ENCODE assay signal across 18 cellular contexts in genomic region chrX:84044051-84044450, GRCh38.
DNase-seq lines count a peak whose midpoint lies in the region; ATAC-seq and TF ChIP-seq lines count a peak whose summit lies in the region.
"Had no signal": no experiment of that assay in that cellular context is flagged by ENCODE, and none has a peak within 500 bp of the region (broad histone marks: within the 10 kb centered on the region; RNA-seq: fewer than 3 reads in every experiment).

No MANE protein-coding gene starts in this region.

- H3K27me3 ChIP-seq in H9 (ENCODE audit: insufficient read depth, low read length) (no peaks in the 10 kb centered on the region), PC-3 (ENCODE audit: low read length) (no peaks in the 10 kb centered on the region), MG63 (no peaks in the 10 kb centered on the region)

- H3K79me2 ChIP-seq in H9 (ENCODE audit: insufficient read depth, low read length) (no peaks in the 10 kb centered on the region), PC-3 (ENCODE audit: low read length) (no peaks in the 10 kb centered on the region)

- ATAC-seq in PC-3 (peak; percentile 39), GM19455 (IDR thresholded peaks at IDR 0.05; ENCODE audit: unreplicated experiment) (no peak)
- no peak for ATAC-seq in activated CD8-positive, alpha-beta T cell treated with anti-CD3 and anti-CD28 coated beads for 36 hours
- ATAC-seq: A549, GM12878 had no signal

- no peak overlapping the region for H3K23ac ChIP-seq in H9 (ENCODE audit: insufficient read length, low read depth, low read length)

- no CpG with 5 or more reads among the region's 4 CpGs for WGBS in H9 (ENCODE audit: extremely low coverage, insufficient read length, low lambda C conversion rate)

- H3K56ac ChIP-seq in H9 (ENCODE audit: insufficient read length, low read depth, low read length), result no peak overlapping the region

- no peak overlapping the region for H3K4me3 Mint-ChIP-seq in H9
- H3K4me3 Mint-ChIP-seq in activated CD8-positive, alpha-beta T cell treated with anti-CD3 and anti-CD28 coated beads for 36 hours, result no peak overlapping the region
- H3K4me3 Mint-ChIP-seq: CD8-positive, alpha-beta memory T cell; HFFc6; IgD-negative memory B cell had no signal

- H3K27ac ChIP-seq in H9 (ENCODE audit: insufficient read length, low read depth, low read length), result no peak overlapping the region
- H3K27ac ChIP-seq in PC-3 (ENCODE audit: low read length), result no peak overlapping the region
- H3K27ac ChIP-seq: A549, BLaER1 had no signal

- H3K4me1 ChIP-seq in H9 (ENCODE audit: insufficient read depth, low read length) (no peaks in the 10 kb centered on the region), PC-3 (ENCODE audit: insufficient read depth, low read length) (peaks cover 7% of the 10 kb centered on the region; the same call in 1 of the 2 replicates)
- H3K4me1 ChIP-seq: A549, Caco-2 had no signal

- H4K20me1 ChIP-seq in H9 (ENCODE audit: control insufficient read depth, insufficient read depth, insufficient read length) (no peaks in the 10 kb centered on the region), PC-3 (ENCODE audit: low read length) (no peaks in the 10 kb centered on the region)
- H4K20me1 ChIP-seq: BLaER1 had no signal

- peaks cover 68 to 74% of the 10 kb centered on the region in 2 experiments for H3K9me3 Mint-ChIP-seq in H9
- no peaks in the 10 kb centered on the region for H3K9me3 Mint-ChIP-seq in activated CD8-positive, alpha-beta T cell treated with anti-CD3 and anti-CD28 coated beads for 36 hours
- H3K9me3 Mint-ChIP-seq: HFFc6 had no signal

- H3K9me2 ChIP-seq in PC-3 (replicated peaks; ENCODE audit: low read length), result no peaks in the 10 kb centered on the region

- TF ChIP-seq CTCF in H9 (conservative IDR thresholded peaks at IDR 0.05), result no peak
- no peak for TF ChIP-seq CTCF in PC-3 (conservative IDR thresholded peaks at IDR 0.05; ENCODE audit: low read depth, low read length)
- TF ChIP-seq CTCF in activated CD8-positive, alpha-beta T cell treated with anti-CD3 and anti-CD28 coated beads for 36 hours (IDR thresholded peaks at IDR 0.05), result no peak

- H3K14ac ChIP-seq in H9 (ENCODE audit: insufficient read depth, low read length), result no peak overlapping the region

- no peak overlapping the region for H3K4ac ChIP-seq in H9 (ENCODE audit: low read depth, low read length)

- no peak overlapping the region for H3K4me3 ChIP-seq in PC-3 (ENCODE audit: low read length)
- no peak overlapping the region for H3K4me3 ChIP-seq in MG63
- H3K4me3 ChIP-seq: A549, BLaER1, GM12878 had no signal

- POLR2A ChIA-PET in PC-3 (lab: Charles Lee; ENCODE audit: unreplicated experiment), result no interaction called here
- POLR2A ChIA-PET in activated CD8-positive, alpha-beta T cell treated with anti-CD3 and anti-CD28 coated beads for 36 hours (lab: Charles Lee), result no interaction called here

- no peak overlapping the region for H2BK5ac ChIP-seq in H9 (ENCODE audit: insufficient read length, low read length)

- H3K23me2 ChIP-seq in H9 (ENCODE audit: insufficient read length, low read depth, low read length, poor library complexity, severe bottlenecking), result no peaks in the 10 kb centered on the region

- H3K9me3 ChIP-seq in H9 (ENCODE audit: control insufficient read depth, low read depth, low read length) (peaks cover 27% of the 10 kb centered on the region), PC-3 (ENCODE audit: low read length) (no peaks in the 10 kb centered on the region), MG63 (no peaks in the 10 kb centered on the region)
- H3K9me3 ChIP-seq: A549, Caco-2 had no signal

- peaks cover 2 to 9% (median 7%) of the 10 kb centered on the region in 3 experiments; a peak in 5 of 7 replicates for H3K36me3 Mint-ChIP-seq in H9 (ENCODE audit: insufficient read depth in 1 of 3, low read depth in 3 of 3)
- no peaks in the 10 kb centered on the region for H3K36me3 Mint-ChIP-seq in activated CD8-positive, alpha-beta T cell treated with anti-CD3 and anti-CD28 coated beads for 36 hours (ENCODE audit: low read depth)
- H3K36me3 Mint-ChIP-seq: CD8-positive, alpha-beta memory T cell; IgD-negative memory B cell had no signal

- H4K91ac ChIP-seq in H9 (ENCODE audit: insufficient read length, low read depth, low read length), result no peak overlapping the region

- H3K9ac ChIP-seq in H9 (ENCODE audit: extremely low read depth, insufficient read length, low read length) (no peak overlapping the region), PC-3 (ENCODE audit: low read length) (no peak overlapping the region)
- H3K9ac ChIP-seq: BLaER1 had no signal

- peaks cover 1% of the 10 kb centered on the region; the same call in 1 of the 2 replicates for H3K27me3 Mint-ChIP-seq in H9 (ENCODE audit: low read depth)
- no peaks in the 10 kb centered on the region for H3K27me3 Mint-ChIP-seq in activated CD8-positive, alpha-beta T cell treated with anti-CD3 and anti-CD28 coated beads for 36 hours

- intact Hi-C loops in PC-3 (cut with micrococcal nuclease) (no loop called here), cardiac septum (cut with DNase I) (no loop called here)
- intact Hi-C loops in activated CD8-positive, alpha-beta T cell treated with anti-CD3 and anti-CD28 coated beads for 36 hours (cut with micrococcal nuclease), result no loop called here

- peak overlapping the region in 1 of 3 experiments; percentile 74; a peak in 2 of 7 replicates for H3K27ac Mint-ChIP-seq in H9
- H3K27ac Mint-ChIP-seq in activated CD8-positive, alpha-beta T cell treated with anti-CD3 and anti-CD28 coated beads for 36 hours, result no peak overlapping the region
- H3K27ac Mint-ChIP-seq: CD8-positive, alpha-beta memory T cell; HFFc6; IgD-negative memory B cell had no signal

- H4K5ac ChIP-seq in H9 (ENCODE audit: insufficient read length, low read depth, low read length), result no peak overlapping the region

- no peak overlapping the region for H2BK12ac ChIP-seq in H9 (ENCODE audit: insufficient read length, low read depth, low read length)

- no peak overlapping the region for H3K18ac ChIP-seq in H9 (ENCODE audit: insufficient read length, low read depth, low read length)

- no peaks in the 10 kb centered on the region for H3K79me1 ChIP-seq in H9 (ENCODE audit: insufficient read depth, low read depth, low read length, poor library complexity, severe bottlenecking)

- DNase-seq in H9, result no peak
- peak; percentile 36 for DNase-seq in PC-3
- peak; percentile 17 for DNase-seq in kidney tubule cell (ENCODE audit: low spot score)
- DNase-seq in activated CD8-positive, alpha-beta T cell treated with anti-CD3 and anti-CD28 coated beads for 36 hours, result no peak
- no peak for DNase-seq in MG63
- DNase-seq in cardiac septum (ENCODE audit: low spot score), result no peak
- DNase-seq: AML-193; Caco-2; CD8-positive, alpha-beta memory T cell; GOT3; HCEC 1CT; HFFc6; KG1 had no signal

- no peak overlapping the region for H2BK20ac ChIP-seq in H9 (ENCODE audit: low read depth, low read length, poor library complexity, severe bottlenecking)

- no peaks in the 10 kb centered on the region for H3F3A ChIP-seq in PC-3 (ENCODE audit: low read length, unreplicated experiment)

- H3T11ph ChIP-seq in H9 (ENCODE audit: low read length), result no peak overlapping the region

- BruUV-seq in PC-3 (replicated peaks; lab: Mats Ljungman, UMichigan), result no TSS peak

- CTCF ChIA-PET in PC-3 (lab: Charles Lee), result no interaction called here
- CTCF ChIA-PET in activated CD8-positive, alpha-beta T cell treated with anti-CD3 and anti-CD28 coated beads for 36 hours (lab: Charles Lee), result interaction anchor here (0.6 kb wide), 1 partner anchor 1353 kb away, joined by 4 read pairs; no protein-coding TSS in a partner anchor

- H2AK5ac ChIP-seq in H9 (ENCODE audit: insufficient read length, low read length), result no peak overlapping the region

- H3K36me3 ChIP-seq in PC-3 (ENCODE audit: low read depth, low read length) (no peaks in the 10 kb centered on the region), MG63 (no peaks in the 10 kb centered on the region)
- H3K36me3 ChIP-seq: BLaER1 had no signal

- H2BK15ac ChIP-seq in H9 (ENCODE audit: low read depth, low read length), result no peak overlapping the region

- peaks cover 10 to 15% of the 10 kb centered on the region in 2 experiments for H3K4me1 Mint-ChIP-seq in H9
- no peaks in the 10 kb centered on the region for H3K4me1 Mint-ChIP-seq in activated CD8-positive, alpha-beta T cell treated with anti-CD3 and anti-CD28 coated beads for 36 hours (ENCODE audit: low read depth)
- H3K4me1 Mint-ChIP-seq: CD8-positive, alpha-beta memory T cell; IgD-negative memory B cell had no signal

- peak overlapping the region; percentile 19 for H2BK120ac ChIP-seq in H9 (ENCODE audit: low read depth, low read length, poor library complexity, severe bottlenecking)

- no peak overlapping the region for H2AFZ ChIP-seq in H9 (ENCODE audit: low read length)
- peak overlapping the region; percentile 34; the same call in 1 of the 2 replicates for H2AFZ ChIP-seq in PC-3 (ENCODE audit: low read length)

- H4K8ac ChIP-seq in H9 (replicated peaks; ENCODE audit: insufficient read length, low read depth, low read length), result no peak overlapping the region

- H3K4me2 ChIP-seq in H9 (ENCODE audit: insufficient read depth, insufficient read length, low read length) (no peak overlapping the region), PC-3 (ENCODE audit: low read length) (no peak overlapping the region)
- H3K4me2 ChIP-seq: A549 had no signal

Comparison
In these comparisons a context has a peak if more than half of its experiments do, and no peak if none do; other contexts are left out.
1. DNase-seq: peak in PC-3 (single experiment) and kidney tubule cell (single experiment); none in H9 (single experiment), activated CD8-positive, alpha-beta T cell treated with anti-CD3 and anti-CD28 coated beads for 36 hours (single experiment), MG63 (single experiment) and cardiac septum (single experiment).